8 cellular contexts compared by ENCODE assay signal in the genomic region with DNA sequence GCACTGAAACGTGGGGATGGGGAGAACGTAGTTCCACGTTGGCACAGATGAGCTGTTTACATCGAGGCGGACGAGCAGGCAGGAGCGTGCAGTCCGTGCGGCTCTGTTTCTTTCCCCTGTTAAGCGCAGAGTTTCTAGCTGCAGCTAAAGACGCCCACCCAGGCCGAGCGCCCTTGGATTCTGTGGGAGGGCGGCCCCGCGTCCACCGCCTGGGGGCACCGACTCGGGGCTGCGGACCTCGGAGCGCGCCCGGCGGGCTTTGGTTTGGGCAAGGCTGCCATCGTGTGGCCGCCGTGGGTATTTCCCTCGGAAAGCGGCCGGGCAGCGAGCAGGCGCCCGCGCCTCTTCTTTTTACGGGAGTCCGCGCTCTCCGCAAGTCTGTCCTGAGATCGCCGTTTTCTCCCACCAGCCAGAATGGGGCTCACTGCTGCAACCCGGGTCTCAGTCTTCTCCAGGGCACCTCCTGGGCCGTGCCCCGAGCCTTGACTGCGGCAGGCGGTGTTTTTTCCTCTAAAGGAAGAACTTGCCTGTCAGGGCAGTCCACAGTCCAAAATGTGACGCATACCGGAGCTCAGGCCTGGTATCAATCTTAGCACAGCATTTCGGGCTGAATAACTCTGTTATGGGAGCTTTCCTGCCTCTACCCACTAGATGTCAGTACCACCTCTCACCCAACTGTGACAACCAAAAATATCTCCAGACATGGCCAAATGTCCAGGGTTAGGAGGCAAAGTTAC.
A peak's percentile ranks its signal among the peaks of the same experiment; 100 is the strongest.
DNase-seq lines count a peak whose midpoint lies in the region; ATAC-seq and TF ChIP-seq lines count a peak whose summit lies in the region.

No MANE protein-coding gene starts in this region.

- H3K4me3 Mint-ChIP-seq in CD14-positive monocyte (peak overlapping the region; percentile 44 to 86), glutamatergic neuron (ENCODE audit: unreplicated experiment) (peak overlapping the region; percentile 73), osteocyte (ENCODE audit: unreplicated experiment) (peak overlapping the region; percentile 75)

- TF ChIP-seq CTCF in CD14-positive monocyte (IDR thresholded peaks at IDR 0.05) (peak; percentile 90), RWPE1 (conservative IDR thresholded peaks at IDR 0.05; ENCODE audit: low read depth) (peak; percentile 96), glutamatergic neuron (IDR thresholded peaks at IDR 0.05; ENCODE audit: partially characterized antibody, unreplicated experiment) (peak; percentile 97), osteocyte (IDR thresholded peaks at IDR 0.05) (peak; percentile 90), tibial artery (IDR thresholded peaks at IDR 0.05) (peak; percentile 85 to 88)

- no peaks in the 10 kb centered on the region for H3K9me3 ChIP-seq in tibial artery

- H3K36me3 ChIP-seq in tibial artery: no peaks in the 10 kb centered on the region

- CTCF ChIA-PET in RWPE1 (lab: Yijun Ruan, JAX): interaction anchor here (0.5 to 1.8 kb wide), 32 partner anchors 8 to 753 kb away, joined by 3 to 21 read pairs (median 3); no protein-coding TSS in a partner anchor

- peaks cover 0 to 22% of the 10 kb centered on the region in 2 donors for H3K27me3 ChIP-seq in tibial artery

- ATAC-seq in HG03354 (IDR thresholded peaks at IDR 0.05; ENCODE audit: poor library complexity, severe bottlenecking, unreplicated experiment): peak; percentile 95

- H3K36me3 Mint-ChIP-seq in CD14-positive monocyte: no peaks in the 10 kb centered on the region
- H3K36me3 Mint-ChIP-seq in glutamatergic neuron (ENCODE audit: unreplicated experiment): peaks cover 5% of the 10 kb centered on the region
- H3K36me3 Mint-ChIP-seq in osteocyte (ENCODE audit: unreplicated experiment): no peaks in the 10 kb centered on the region

- intact Hi-C loops in CD14-positive monocyte (cut with micrococcal nuclease) (loop anchor here in 1 of 2 donors (5.0 to 10.0 kb wide), 2 partner anchors 116 to 524 kb away; no protein-coding TSS in a partner anchor), tibial artery (cut with DNase I; ENCODE audit: low total_unique reads) (no loop called here)

- peak overlapping the region; percentile 66 for H3K27ac ChIP-seq in RWPE1
- peak overlapping the region; percentile 75 to 79 for H3K27ac ChIP-seq in tibial artery

- peaks cover 0 to 20% (median 7%) of the 10 kb centered on the region in 4 donors for H3K4me1 ChIP-seq in tibial artery

- H3K9me3 Mint-ChIP-seq in CD14-positive monocyte (peaks cover 0 to 18% (median 5%) of the 10 kb centered on the region in 7 donors), glutamatergic neuron (ENCODE audit: unreplicated experiment) (peaks cover 9% of the 10 kb centered on the region), osteocyte (ENCODE audit: unreplicated experiment) (no peaks in the 10 kb centered on the region)

- POLR2A ChIA-PET in RWPE1 (lab: Yijun Ruan, JAX; ENCODE audit: low non-redundant PET): no interaction called here

- DNase-seq in CD14-positive monocyte (ENCODE audit: low spot score) (peak; percentile 56), GM19240 (ENCODE audit: insufficient read length, low spot score) (peak; percentile 51), RWPE1 (ENCODE audit: low spot score) (peak; percentile 76), glutamatergic neuron (peak; percentile 88), osteocyte (ENCODE audit: extremely low spot score, unreplicated experiment) (peak; percentile 92), tibial artery (peak; percentile 72 to 86)
- peak; percentile 69 for DNase-seq in activated naive CD4-positive, alpha-beta T cell treated with anti-CD3 and anti-CD28 coated beads, Interleukin-2, amount 50 U/mL, for 16 hours

- H3K27me3 Mint-ChIP-seq in CD14-positive monocyte (ENCODE audit: low read depth in 3 of 3) (peaks cover 40 to 46% (median 44%) of the 10 kb centered on the region in 3 donors), glutamatergic neuron (ENCODE audit: unreplicated experiment) (peaks cover 8% of the 10 kb centered on the region), osteocyte (ENCODE audit: unreplicated experiment) (peaks cover 28% of the 10 kb centered on the region)

- peak overlapping the region; percentile 45 to 57 for H3K4me3 ChIP-seq in tibial artery

- H3K27ac Mint-ChIP-seq in CD14-positive monocyte (no peak overlapping the region), glutamatergic neuron (ENCODE audit: unreplicated experiment) (no peak overlapping the region), osteocyte (ENCODE audit: unreplicated experiment) (peak overlapping the region; percentile 81)

- peaks cover 9% of the 10 kb centered on the region for H3K4me1 Mint-ChIP-seq in CD14-positive monocyte
- H3K4me1 Mint-ChIP-seq in glutamatergic neuron (ENCODE audit: low read depth, unreplicated experiment): peaks cover 3% of the 10 kb centered on the region
- H3K4me1 Mint-ChIP-seq in osteocyte (ENCODE audit: unreplicated experiment): peaks cover 4% of the 10 kb centered on the region

Comparison
In these comparisons a context has a peak if more than half of its experiments do, and no peak if none do; other contexts are left out.
1. Peak in every context shown above with its lines: DNase-seq, ATAC-seq, H3K4me3 ChIP-seq and H3K27ac ChIP-seq.